ENCODE assay signal across 8 cellular contexts in genomic region chr19:54415208-54415900, GRCh38. TPM values are rescaled to one million over a fixed set of nuclear protein-coding genes. Genes with fewer than 3 reads are reported as not detected.
DNase-seq lines count a peak whose midpoint lies in the region; ATAC-seq and TF ChIP-seq lines count a peak whose summit lies in the region.

TSS of gene TTYH1 (plus strand) at chr19:54415464. CDS start at chr19:54415553, 89 bp downstream.

- no peaks in the 10 kb centered on the region for H3K79me2 ChIP-seq in GM23338 (replicated peaks; ENCODE audit: insufficient read depth)

- peak in 1 of 2 experiments; percentile 56; a peak in 2 of 4 replicates for TF ChIP-seq CTCF in GM23338 (conservative IDR thresholded peaks at IDR 0.05; ENCODE audit: low read depth in 2 of 2)

- H3K36me3 ChIP-seq in GM23338 (ENCODE audit: insufficient read depth), result no peaks in the 10 kb centered on the region

- peak within 1 kb of the TSS; percentile 95 for H3K4me2 ChIP-seq in GM23338

- H3K4me3 ChIP-seq in GM23338, result peak within 1 kb of the TSS; percentile 86

- peaks cover 13% of the 10 kb centered on the region for H3F3A ChIP-seq in GM23338 (replicated peaks; ENCODE audit: low read depth)

- peak within 1 kb of the TSS; percentile 86 for H3K4me3 Mint-ChIP-seq in GM23338

- ATAC-seq in GM23338, result peak; percentile 50

- peaks cover 22% of the 10 kb centered on the region for H3K9me3 Mint-ChIP-seq in GM23338

- no peaks in the 10 kb centered on the region for H4K20me1 ChIP-seq in GM23338 (replicated peaks; ENCODE audit: insufficient read depth)

- H3K4me1 ChIP-seq in GM23338 (ENCODE audit: insufficient read depth), result peaks cover 23% of the 10 kb centered on the region

- H3K27ac Mint-ChIP-seq in GM23338, result no peak within 1 kb of the TSS

- H3K27me3 Mint-ChIP-seq in GM23338 (ENCODE audit: insufficient read depth, low read depth, poor library complexity), result peaks cover 35% of the 10 kb centered on the region

- H2AFZ ChIP-seq in GM23338, result peak within 1 kb of the TSS; percentile 93

- no peak within 1 kb of the TSS for H3K27ac ChIP-seq in GM23338 (ENCODE audit: low read depth)

- peak; percentile 66 for DNase-seq in GM23338 (ENCODE audit: low spot score)
- DNase-seq in activated T-cell treated with anti-CD3 and anti-CD28 coated beads for 48 hours (ENCODE audit: low read depth), result peak; percentile 45
- DNase-seq in hypothalamus (lab: John Stamatoyannopoulos, UW), result peak in 42 of 51 donors; percentile 22 to 82 (median 52)
- peak; percentile 22 to 56 for DNase-seq in stimulated activated CD4-positive, alpha-beta T cell treated with anti-CD3 and anti-CD28 coated beads, Interleukin-4, amount 100 ng/mL, for 48 hours (ENCODE audit: low read depth in 2 of 2)
- DNase-seq in effector CD4-positive, alpha-beta T cell, result no peak
- no peak for DNase-seq in foreskin melanocyte
- DNase-seq in NCI-H774 (lab: John Stamatoyannopoulos, UW), result no peak
- no peak for DNase-seq in G401 (ENCODE audit: low spot score)

- H3K27me3 ChIP-seq in GM23338 (ENCODE audit: insufficient read depth), result peaks cover 23% of the 10 kb centered on the region

- peaks cover 18% of the 10 kb centered on the region for H3K36me3 Mint-ChIP-seq in GM23338 (ENCODE audit: low read depth)

- no peaks in the 10 kb centered on the region for H3K9me2 ChIP-seq in GM23338 (ENCODE audit: insufficient read depth)

- H3K4me1 Mint-ChIP-seq in GM23338, result peaks cover 32% of the 10 kb centered on the region

- in situ Hi-C loops in G401 (cut with HindIII; ENCODE audit: low sequenced_read_pairs), result no loop called here

TF ChIP-seq in GM23338, 12 proteins besides CTCF, POLR2A, EP300 and RAD21:
- TF ChIP-seq ZNF331 (CRISPR knock-in tag; IDR thresholded peaks at IDR 0.05; ENCODE audit: low read depth) (no peak), ETS1 (IDR thresholded peaks at IDR 0.05) (no peak), STAT1 (IDR thresholded peaks at IDR 0.05; ENCODE audit: unreplicated experiment) (no peak), EZH2 (IDR thresholded peaks at IDR 0.05; ENCODE audit: low read depth, unreplicated experiment) (no peak)

RNA-seq across cellular contexts. Expression of gene TTYH1, which starts in this region (rescaled TPM):
- total RNA-seq in GM23338 (2014; rRNA removed; shearing (Covaris generic)), result 31.8 and 40.8 TPM in 2 replicates
- 18.2 and 21.5 TPM in 2 replicates for polyA plus RNA-seq in GM23338 (2016; fragmentation: Nextera tagmentation; extraction: Ambion mirVana)
- total RNA-seq in G401 (2014; rRNA removed; shearing (Covaris generic)), result 0.10 and 0.12 TPM in 2 replicates

Comparison
In these comparisons a context has a peak if more than half of its experiments do, and no peak if none do; other contexts are left out.
1. RNA of gene TTYH1 (total RNA-seq): 31.8 to 40.8 TPM in GM23338; 0.10 to 0.12 TPM in G401; every median in the first group is over 10 times any median in the second.
2. DNase-seq: peak in GM23338 (single experiment), activated T-cell treated with anti-CD3 and anti-CD28 coated beads for 48 hours (single experiment), hypothalamus (42 of 51) and stimulated activated CD4-positive, alpha-beta T cell treated with anti-CD3 and anti-CD28 coated beads, Interleukin-4, amount 100 ng/mL, for 48 hours (2 of 2); none in effector CD4-positive, alpha-beta T cell (single experiment), foreskin melanocyte (single experiment), NCI-H774 (single experiment) and G401 (single experiment).